In the genomic region with DNA sequence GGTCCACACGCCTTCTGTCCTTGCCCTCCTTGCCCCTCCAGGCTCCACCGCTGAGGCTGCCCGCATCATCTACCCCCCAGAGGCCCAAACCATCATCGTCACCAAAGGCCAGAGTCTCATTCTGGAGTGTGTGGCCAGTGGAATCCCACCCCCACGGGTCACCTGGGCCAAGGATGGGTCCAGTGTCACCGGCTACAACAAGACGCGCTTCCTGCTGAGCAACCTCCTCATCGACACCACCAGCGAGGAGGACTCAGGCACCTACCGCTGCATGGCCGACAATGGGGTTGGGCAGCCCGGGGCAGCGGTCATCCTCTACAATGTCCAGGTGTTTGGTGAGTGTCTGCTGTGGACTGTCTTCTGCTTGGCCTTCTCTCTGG, we compare ENCODE assay signal across 28 cellular contexts.
"Had no signal": no experiment of that assay in that cellular context is flagged by ENCODE, and none has a peak within 500 bp of the region (broad histone marks: within the 10 kb centered on the region; RNA-seq: fewer than 3 reads in every experiment).

No MANE protein-coding gene starts in this region.

- DNase-seq: activated CD4-positive, alpha-beta T cell treated with anti-CD3 and anti-CD28 coated beads, Interleukin-2, amount 10 ng/mL, durations not matched to agents 24 days and 14 days; activated CD4-positive, alpha-beta T cell treated with anti-CD3 and anti-CD28 coated beads, Interleukin-2, amount 50 U/mL, for 4 hours; activated CD8-positive, alpha-beta memory T cell treated with anti-CD3 and anti-CD28 coated beads, Interleukin-2, amount 10 ng/mL, durations not matched to agents 7 days and 5 days; activated effector memory CD4-positive, alpha-beta T cell treated with anti-CD3 and anti-CD28 coated beads, Interleukin-2, amount 50 U/mL, for 16 hours; activated naive CD4-positive, alpha-beta T cell; activated naive CD4-positive, alpha-beta T cell treated with anti-CD3 and anti-CD28 coated beads, Interleukin-2, amount 50 U/mL, for 16 hours; activated naive CD8-positive, alpha-beta T cell treated with anti-CD3 and anti-CD28 coated beads, Interleukin-2, amount 10 ng/mL, durations not matched to agents 7 days and 5 days; activated T-cell treated with anti-CD3 and anti-CD28 coated beads, Interleukin-2, amount 50 U/mL, for 1 hour; activated T-cell treated with anti-CD3 and anti-CD28 coated beads, Interleukin-2, amount 50 U/mL, for 72 hours; amygdala; Kasumi-1; KBM-7; MG63; MV-4-11; NCI-H1092; NCI-H1436 treated with DMSO at 0.1 percent for 48 hours; NCI-H1694 treated with DMSO at 0.1 percent for 48 hours; NCI-H2029; NCI-H510A; PC-9; Right ventricle myocardium superior; SW 1271; T-helper 1 cell; T-helper 2 cell; T-helper 9 cell had no signal

- H2AFZ ChIP-seq: PC-9 had no signal

- H3K27me3 ChIP-seq: ascending aorta, MG63 had no signal

- ATAC-seq: activated CD8-positive, alpha-beta memory T cell treated with anti-CD3 and anti-CD28 coated beads, Interleukin-2, amount 10 ng/mL, durations not matched to agents 7 days and 5 days; activated T-cell treated with anti-CD3 and anti-CD28 coated beads, Interleukin-2, amount 50 U/mL, for 72 hours; activated T-helper 17 cell treated with anti-CD3 and anti-CD28 coated beads, Interleukin-2, amount 50 U/mL, for 72 hours had no signal

- H3K27ac ChIP-seq: ascending aorta, PC-9, RWPE1 had no signal

- H3K4me2 ChIP-seq: PC-9 had no signal

- H3K4me3 ChIP-seq: ascending aorta, MG63, PC-9 had no signal

- H3K9me3 ChIP-seq: ascending aorta, MG63 had no signal

- H3K36me3 ChIP-seq: MG63 had no signal
